Comparison of ENCODE assay signal across 31 cellular contexts in genomic region chr1:100609849-100610248, GRCh38.
"Had no signal": no experiment of that assay in that cellular context is flagged by ENCODE, and none has a peak within 500 bp of the region (broad histone marks: within the 10 kb centered on the region; RNA-seq: fewer than 3 reads in every experiment).

No MANE protein-coding gene starts in this region.

- H3K36me3 ChIP-seq: adrenal gland, esophagus squamous epithelium, gastroesophageal sphincter, heart right ventricle, WERI-Rb-1 had no signal

- H3K4me3 ChIP-seq: adrenal gland, body of pancreas, esophagus squamous epithelium, gastroesophageal sphincter, heart right ventricle had no signal

- H3K27me3 ChIP-seq: adrenal gland, body of pancreas, esophagus squamous epithelium, gastroesophageal sphincter, heart right ventricle had no signal

- H3K27me3 Mint-ChIP-seq: activated naive CD8-positive, alpha-beta T cell had no signal

- H3K4me3 Mint-ChIP-seq: activated B cell treated with CpG ODN at 0.5 μM for 24 hours; activated CD8-positive, alpha-beta T cell treated with anti-CD3 and anti-CD28 coated beads for 36 hours; activated naive CD8-positive, alpha-beta T cell; activated naive CD8-positive, alpha-beta T cell treated with anti-CD3 and anti-CD28 coated beads, Interleukin-2, amount 50 U/mL, for 24 hours; activated T-cell treated with anti-CD3 and anti-CD28 coated beads, Interleukin-2, amount 50 U/mL, for 4 hours; activated T-helper 17 cell treated with anti-CD3 and anti-CD28 coated beads, Interleukin-2, amount 50 U/mL, for 72 hours; T-helper 1 cell treated with Interleukin-12 subunit alpha and Interleukin-12 subunit beta and Interleukin-4 antibody, amounts not matched to agents 30 μg/mL and 1 μg/mL, for 36 hours had no signal

- H3K4me1 Mint-ChIP-seq: activated B cell treated with CpG ODN at 0.5 μM for 24 hours had no signal

- H3K4me1 ChIP-seq: esophagus squamous epithelium, gastroesophageal sphincter had no signal

- H3K9me3 Mint-ChIP-seq: activated CD8-positive, alpha-beta T cell treated with anti-CD3 and anti-CD28 coated beads for 36 hours; activated naive CD8-positive, alpha-beta T cell treated with anti-CD3 and anti-CD28 coated beads, Interleukin-2, amount 50 U/mL, for 24 hours; activated T-helper 17 cell treated with anti-CD3 and anti-CD28 coated beads, Interleukin-2, amount 50 U/mL, for 72 hours; T-helper 1 cell treated with Interleukin-12 subunit alpha and Interleukin-12 subunit beta and Interleukin-4 antibody, amounts not matched to agents 30 μg/mL and 1 μg/mL, for 36 hours had no signal

- ATAC-seq: activated CD4-positive, CD25-positive, alpha-beta regulatory T cell treated with anti-CD3 and anti-CD28 coated beads, Interleukin-2, amount 50 U/mL, for 24 hours; activated CD8-positive, alpha-beta T cell treated with anti-CD3 and anti-CD28 coated beads for 36 hours; activated naive CD8-positive, alpha-beta T cell treated with anti-CD3 and anti-CD28 coated beads, Interleukin-2, amount 50 U/mL, for 24 hours; activated T-cell treated with anti-CD3 and anti-CD28 coated beads, Interleukin-2, amount 50 U/mL, for 4 hours; activated T-helper 17 cell treated with anti-CD3 and anti-CD28 coated beads, Interleukin-2, amount 50 U/mL, for 72 hours; body of pancreas; gastroesophageal sphincter; heart right ventricle had no signal

- H3K27ac ChIP-seq: adrenal gland, body of pancreas, epithelial cell of prostate, esophagus squamous epithelium, gastroesophageal sphincter, heart right ventricle, WERI-Rb-1 had no signal

- H3K27ac Mint-ChIP-seq: activated B cell treated with CpG ODN at 0.5 μM for 24 hours; activated CD8-positive, alpha-beta T cell treated with anti-CD3 and anti-CD28 coated beads for 36 hours; activated naive CD8-positive, alpha-beta T cell; activated naive CD8-positive, alpha-beta T cell treated with anti-CD3 and anti-CD28 coated beads, Interleukin-2, amount 50 U/mL, for 24 hours; activated T-helper 17 cell treated with anti-CD3 and anti-CD28 coated beads, Interleukin-2, amount 50 U/mL, for 72 hours; T-helper 1 cell treated with Interleukin-12 subunit alpha and Interleukin-12 subunit beta and Interleukin-4 antibody, amounts not matched to agents 30 μg/mL and 1 μg/mL, for 36 hours had no signal

- H3K9me3 ChIP-seq: adrenal gland, body of pancreas, esophagus squamous epithelium, gastroesophageal sphincter, heart right ventricle had no signal

- DNase-seq: activated B cell treated with CpG ODN at 0.5 μM for 24 hours; activated CD4-positive, alpha-beta T cell treated with anti-CD3 and anti-CD28 coated beads for 48 hours; activated CD4-positive, alpha-beta T cell treated with anti-CD3 and anti-CD28 coated beads, Interleukin-2, amount 50 U/mL, for 1 hour; activated CD4-positive, alpha-beta T cell treated with anti-CD3 and anti-CD28 coated beads, Interleukin-2, amount 50 U/mL, for 48 hours; activated CD8-positive, alpha-beta memory T cell treated with anti-CD3 and anti-CD28 coated beads for 24 hours; activated CD8-positive, alpha-beta T cell treated with anti-CD3 and anti-CD28 coated beads for 36 hours; activated effector memory CD4-positive, alpha-beta T cell treated with Interleukin-2 at 50 U/mL for 16 hours; activated gamma-delta T cell treated with Interleukin-2 at 50 U/mL for 16 hours; activated naive CD4-positive, alpha-beta T cell treated with anti-CD3 and anti-CD28 coated beads, Interleukin-2, amount 50 U/mL, for 16 hours; activated naive CD4-positive, alpha-beta T cell treated with Interleukin-2 at 50 U/mL for 16 hours; activated naive CD8-positive, alpha-beta T cell treated with anti-CD3 and anti-CD28 coated beads, Interleukin-2, amount 50 U/mL, for 24 hours; activated T-cell treated with anti-CD3 and anti-CD28 coated beads, Interleukin-2, amount 50 U/mL, for 4 hours; adrenal gland; amygdala; aorta; body of pancreas; caudate nucleus; cortex of kidney; dermis blood vessel endothelial cell; effector CD8-positive, alpha-beta T cell; esophagus squamous epithelium; foreskin melanocyte; heart right ventricle; T-helper 9 cell; WERI-Rb-1 had no signal
